Comparison of ENCODE assay signal across 16 cellular contexts in the genomic region with DNA sequence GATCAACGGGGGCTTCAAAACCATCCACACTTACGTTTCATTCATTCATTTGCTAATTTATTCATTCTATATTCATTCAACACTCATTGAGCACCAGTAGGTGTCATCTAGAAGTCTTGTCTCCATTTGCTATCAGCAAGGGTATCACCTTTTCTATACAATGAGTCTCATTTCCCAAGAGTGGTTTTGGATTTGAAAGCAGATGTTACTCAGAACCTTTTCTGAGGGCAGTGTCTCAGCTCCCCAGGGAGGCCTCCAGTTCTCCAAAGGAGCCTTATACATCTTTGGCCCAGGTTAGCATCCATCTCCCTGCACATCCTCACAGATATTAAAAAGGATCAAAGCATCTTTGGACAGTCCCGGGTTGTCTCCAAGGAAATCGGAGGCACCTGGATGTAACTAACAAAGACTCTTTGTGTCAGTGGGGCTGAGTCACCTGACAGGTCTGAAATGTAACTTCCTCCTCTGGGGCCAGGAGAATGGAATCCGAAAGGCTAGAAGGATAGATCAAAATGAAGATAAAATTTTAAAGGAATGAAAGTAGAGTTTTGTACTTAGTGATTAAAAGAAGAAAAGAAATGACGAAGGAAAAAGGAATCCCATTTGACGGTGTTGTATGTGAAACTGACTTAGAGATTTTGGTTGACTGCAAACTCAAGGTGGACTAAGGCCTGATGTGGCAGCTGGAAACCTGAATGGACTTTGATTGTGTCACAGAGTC.
A peak's percentile ranks its signal among the peaks of the same experiment; 100 is the strongest.
DNase-seq lines count a peak whose midpoint lies in the region; ATAC-seq and TF ChIP-seq lines count a peak whose summit lies in the region.
"Had no signal": no experiment of that assay in that cellular context is flagged by ENCODE, and none has a peak within 500 bp of the region (broad histone marks: within the 10 kb centered on the region; RNA-seq: fewer than 3 reads in every experiment).

No MANE protein-coding gene starts in this region.

- no peak overlapping the region for H3K27ac Mint-ChIP-seq in activated CD8-positive, alpha-beta T cell treated with anti-CD3 and anti-CD28 coated beads for 36 hours
- H3K27ac Mint-ChIP-seq in activated CD8-positive, alpha-beta T cell treated with anti-CD3 and anti-CD28 coated beads, Interleukin-2, amount 10 ng/mL, durations not matched to agents 7 days and 5 days, result no peak overlapping the region
- peak overlapping the region; percentile 61 for H3K27ac Mint-ChIP-seq in stimulated activated memory B cell treated with anti-CD40 and anti-IgM and Interleukin-4, amounts not matched to agents 10 μg/mL and 1 μg/mL and 100 μg/mL, for 72 hours

- H3K4me1 ChIP-seq in SK-N-SH (ENCODE audit: control insufficient read depth in 1 of 2, insufficient read depth in 2 of 2, low read depth in 1 of 2, low read length in 1 of 2) (peaks cover 2 to 35% of the 10 kb centered on the region in 2 experiments; a peak in 3 of 4 replicates), hepatocyte (ENCODE audit: insufficient read depth) (peaks cover 12% of the 10 kb centered on the region)

- no peak overlapping the region for H3K4me3 Mint-ChIP-seq in activated CD8-positive, alpha-beta T cell treated with anti-CD3 and anti-CD28 coated beads for 36 hours
- no peak overlapping the region for H3K4me3 Mint-ChIP-seq in activated CD8-positive, alpha-beta T cell treated with anti-CD3 and anti-CD28 coated beads, Interleukin-2, amount 10 ng/mL, durations not matched to agents 7 days and 5 days
- H3K4me3 Mint-ChIP-seq in stimulated activated memory B cell treated with anti-CD40 and anti-IgM and Interleukin-4, amounts not matched to agents 10 μg/mL and 1 μg/mL and 100 μg/mL, for 72 hours, result no peak overlapping the region

- no peaks in the 10 kb centered on the region for H3K36me3 ChIP-seq in SK-N-SH (replicated peaks in 1 of 2; ENCODE audit: control insufficient read depth in 1 of 2, insufficient read depth in 2 of 2, low read length in 1 of 2)
- no peaks in the 10 kb centered on the region for H3K36me3 ChIP-seq in hepatocyte (replicated peaks; ENCODE audit: insufficient read depth, low read depth)
- H3K36me3 ChIP-seq: left ventricle myocardium inferior, thyroid gland had no signal

- no peaks in the 10 kb centered on the region for H3K9me3 Mint-ChIP-seq in activated CD8-positive, alpha-beta T cell treated with anti-CD3 and anti-CD28 coated beads for 36 hours
- H3K9me3 Mint-ChIP-seq in activated CD8-positive, alpha-beta T cell treated with anti-CD3 and anti-CD28 coated beads, Interleukin-2, amount 10 ng/mL, durations not matched to agents 7 days and 5 days (ENCODE audit: insufficient read depth), result no peaks in the 10 kb centered on the region
- H3K9me3 Mint-ChIP-seq in stimulated activated memory B cell treated with anti-CD40 and anti-IgM and Interleukin-4, amounts not matched to agents 10 μg/mL and 1 μg/mL and 100 μg/mL, for 72 hours, result no peaks in the 10 kb centered on the region

- H3K9me2 ChIP-seq in SK-N-SH, result no peaks in the 10 kb centered on the region
- H3K9me2 ChIP-seq in hepatocyte (replicated peaks; ENCODE audit: insufficient read depth), result no peaks in the 10 kb centered on the region

- peak overlapping the region; percentile 51 for H3K4me2 ChIP-seq in SK-N-SH
- no peak overlapping the region for H3K4me2 ChIP-seq in hepatocyte

- no peaks in the 10 kb centered on the region for H3K79me2 ChIP-seq in SK-N-SH (ENCODE audit: insufficient read depth)
- no peaks in the 10 kb centered on the region for H3K79me2 ChIP-seq in hepatocyte

- H3K27me3 Mint-ChIP-seq in activated CD8-positive, alpha-beta T cell treated with anti-CD3 and anti-CD28 coated beads for 36 hours, result no peaks in the 10 kb centered on the region
- H3K27me3 Mint-ChIP-seq in activated CD8-positive, alpha-beta T cell treated with anti-CD3 and anti-CD28 coated beads, Interleukin-2, amount 10 ng/mL, durations not matched to agents 7 days and 5 days (ENCODE audit: low read depth), result no peaks in the 10 kb centered on the region
- no peaks in the 10 kb centered on the region for H3K27me3 Mint-ChIP-seq in stimulated activated memory B cell treated with anti-CD40 and anti-IgM and Interleukin-4, amounts not matched to agents 10 μg/mL and 1 μg/mL and 100 μg/mL, for 72 hours

- H2AFZ ChIP-seq in SK-N-SH (ENCODE audit: low read depth) (no peak overlapping the region), hepatocyte (no peak overlapping the region)

- TF ChIP-seq EP300 in SK-N-SH (IDR thresholded peaks at IDR 0.05; ENCODE audit: borderline replicate concordance in 1 of 2, low read depth in 1 of 2, low read length in 1 of 2), result peak; percentile 66 to 99

- DNase-seq in activated CD8-positive, alpha-beta T cell treated with anti-CD3 and anti-CD28 coated beads for 36 hours, result no peak
- DNase-seq in activated CD8-positive, alpha-beta T cell treated with anti-CD3 and anti-CD28 coated beads, Interleukin-2, amount 10 ng/mL, durations not matched to agents 7 days and 5 days, result no peak
- no peak for DNase-seq in SK-N-SH
- DNase-seq in hepatocyte (ENCODE audit: low spot score), result peak; percentile 28
- DNase-seq in DMS79 treated with DMSO at 0.1 percent for 48 hours (lab: John Stamatoyannopoulos, UW), result no peak
- DNase-seq: activated CD4-positive, CD25-positive, alpha-beta regulatory T cell; activated T-cell treated with anti-CD3 and anti-CD28 coated beads, Interleukin-2, amount 50 U/mL, for 48 hours; caudate nucleus; hippocampal formation; left ventricle myocardium inferior; NCI-H2081 treated with DMSO at 0.1 percent for 48 hours; spleen; thyroid gland had no signal

- H4K20me1 ChIP-seq in SK-N-SH (ENCODE audit: insufficient read depth) (no peaks in the 10 kb centered on the region), hepatocyte (ENCODE audit: insufficient read depth, poor library complexity, severe bottlenecking) (no peaks in the 10 kb centered on the region)

- TF ChIP-seq RAD21 in SK-N-SH (IDR thresholded peaks at IDR 0.05; ENCODE audit: low read length), result no peak

- H3K36me3 Mint-ChIP-seq in activated CD8-positive, alpha-beta T cell treated with anti-CD3 and anti-CD28 coated beads for 36 hours (ENCODE audit: low read depth), result peaks cover 11% of the 10 kb centered on the region
- peaks cover 46% of the 10 kb centered on the region for H3K36me3 Mint-ChIP-seq in activated CD8-positive, alpha-beta T cell treated with anti-CD3 and anti-CD28 coated beads, Interleukin-2, amount 10 ng/mL, durations not matched to agents 7 days and 5 days (ENCODE audit: low read depth)
- peaks cover 18% of the 10 kb centered on the region for H3K36me3 Mint-ChIP-seq in stimulated activated memory B cell treated with anti-CD40 and anti-IgM and Interleukin-4, amounts not matched to agents 10 μg/mL and 1 μg/mL and 100 μg/mL, for 72 hours

- peaks cover 50% of the 10 kb centered on the region for H3F3A ChIP-seq in SK-N-SH (replicated peaks; ENCODE audit: insufficient read depth)

- H3K27ac ChIP-seq in SK-N-SH (ENCODE audit: low read depth in 2 of 2, low read length in 1 of 2), result peak overlapping the region; percentile 31 to 93; a peak in 3 of 4 replicates
- peak overlapping the region; percentile 69 for H3K27ac ChIP-seq in hepatocyte
- H3K27ac ChIP-seq: left ventricle myocardium inferior, spleen, thyroid gland had no signal

- peaks cover 24% of the 10 kb centered on the region for H3K4me1 Mint-ChIP-seq in activated CD8-positive, alpha-beta T cell treated with anti-CD3 and anti-CD28 coated beads for 36 hours (ENCODE audit: low read depth)
- peaks cover 40% of the 10 kb centered on the region for H3K4me1 Mint-ChIP-seq in activated CD8-positive, alpha-beta T cell treated with anti-CD3 and anti-CD28 coated beads, Interleukin-2, amount 10 ng/mL, durations not matched to agents 7 days and 5 days (ENCODE audit: low read depth)
- peaks cover 54% of the 10 kb centered on the region for H3K4me1 Mint-ChIP-seq in stimulated activated memory B cell treated with anti-CD40 and anti-IgM and Interleukin-4, amounts not matched to agents 10 μg/mL and 1 μg/mL and 100 μg/mL, for 72 hours

- TF ChIP-seq CTCF in activated CD8-positive, alpha-beta T cell treated with anti-CD3 and anti-CD28 coated beads for 36 hours (IDR thresholded peaks at IDR 0.05), result no peak
- TF ChIP-seq CTCF in SK-N-SH (IDR thresholded peaks at IDR 0.05) (no peak), hepatocyte (IDR thresholded peaks at IDR 0.05; ENCODE audit: poor library complexity) (no peak)

- POLR2A ChIA-PET in activated CD8-positive, alpha-beta T cell treated with anti-CD3 and anti-CD28 coated beads for 36 hours (lab: Charles Lee), result interaction anchor here (0.7 kb wide), 1 partner anchor 40 kb away, joined by 3 read pairs; no protein-coding TSS in a partner anchor
- POLR2A ChIA-PET in activated CD8-positive, alpha-beta T cell treated with anti-CD3 and anti-CD28 coated beads, Interleukin-2, amount 10 ng/mL, durations not matched to agents 7 days and 5 days (lab: Charles Lee), result interaction anchor here (0.7 to 1.5 kb wide), 2 partner anchors 10 to 103 kb away, joined by 3 to 4 read pairs; no protein-coding TSS in a partner anchor
- POLR2A ChIA-PET in SK-N-SH (lab: Yijun Ruan, JAX), result no interaction called here

- peak; percentile 69 for ATAC-seq in activated CD8-positive, alpha-beta T cell treated with anti-CD3 and anti-CD28 coated beads for 36 hours
- ATAC-seq in activated CD8-positive, alpha-beta T cell treated with anti-CD3 and anti-CD28 coated beads, Interleukin-2, amount 10 ng/mL, durations not matched to agents 7 days and 5 days, result no peak
- no peak for ATAC-seq in stimulated activated memory B cell treated with anti-CD40 and anti-IgM and Interleukin-4, amounts not matched to agents 10 μg/mL and 1 μg/mL and 100 μg/mL, for 72 hours
- ATAC-seq in HG02938 (IDR thresholded peaks at IDR 0.05; ENCODE audit: unreplicated experiment) (no peak), HG03097 (IDR thresholded peaks at IDR 0.05; ENCODE audit: low FRiP score, unreplicated experiment) (no peak)

- CTCF ChIA-PET in activated CD8-positive, alpha-beta T cell treated with anti-CD3 and anti-CD28 coated beads for 36 hours (lab: Charles Lee), result interaction anchor here (0.7 to 1.5 kb wide), 4 partner anchors 10 to 150 kb away, joined by 3 to 7 read pairs (median 3); no protein-coding TSS in a partner anchor
- CTCF ChIA-PET in activated CD8-positive, alpha-beta T cell treated with anti-CD3 and anti-CD28 coated beads, Interleukin-2, amount 10 ng/mL, durations not matched to agents 7 days and 5 days (lab: Charles Lee), result no interaction called here
- CTCF ChIA-PET in SK-N-SH (lab: Yijun Ruan, JAX), result interaction anchor here (0.7 kb wide), 1 partner anchor 151 kb away, joined by 3 read pairs; no protein-coding TSS in a partner anchor

- H3K9me3 ChIP-seq in SK-N-SH, result no peaks in the 10 kb centered on the region
- no peaks in the 10 kb centered on the region for H3K9me3 ChIP-seq in hepatocyte (ENCODE audit: low read depth)
- H3K9me3 ChIP-seq: left ventricle myocardium inferior, spleen, thyroid gland had no signal

- intact Hi-C loops in activated CD8-positive, alpha-beta T cell treated with anti-CD3 and anti-CD28 coated beads for 36 hours (cut with micrococcal nuclease), result no loop called here

- H3K27me3 ChIP-seq in SK-N-SH (ENCODE audit: insufficient read depth) (no peaks in the 10 kb centered on the region), hepatocyte (no peaks in the 10 kb centered on the region)
- H3K27me3 ChIP-seq: spleen, thyroid gland had no signal

- H3K4me3 ChIP-seq in SK-N-SH (ENCODE audit: low read depth in 2 of 2, low read length in 1 of 2) (no peak overlapping the region), hepatocyte (no peak overlapping the region)
- H3K4me3 ChIP-seq: left ventricle myocardium inferior, spleen, thyroid gland had no signal

- 38% methylated on average over 7 of the region's 7 CpGs for WGBS in SK-N-SH (ENCODE audit: low lambda C conversion rate)
- 59% methylated on average over 7 of the region's 7 CpGs for WGBS in hepatocyte (ENCODE audit: low lambda C conversion rate, missing lambda C conversion rate)

- H3K9ac ChIP-seq in SK-N-SH, result peak overlapping the region; percentile 55
